ENCODE assay signal across 14 cellular contexts in the genomic region with DNA sequence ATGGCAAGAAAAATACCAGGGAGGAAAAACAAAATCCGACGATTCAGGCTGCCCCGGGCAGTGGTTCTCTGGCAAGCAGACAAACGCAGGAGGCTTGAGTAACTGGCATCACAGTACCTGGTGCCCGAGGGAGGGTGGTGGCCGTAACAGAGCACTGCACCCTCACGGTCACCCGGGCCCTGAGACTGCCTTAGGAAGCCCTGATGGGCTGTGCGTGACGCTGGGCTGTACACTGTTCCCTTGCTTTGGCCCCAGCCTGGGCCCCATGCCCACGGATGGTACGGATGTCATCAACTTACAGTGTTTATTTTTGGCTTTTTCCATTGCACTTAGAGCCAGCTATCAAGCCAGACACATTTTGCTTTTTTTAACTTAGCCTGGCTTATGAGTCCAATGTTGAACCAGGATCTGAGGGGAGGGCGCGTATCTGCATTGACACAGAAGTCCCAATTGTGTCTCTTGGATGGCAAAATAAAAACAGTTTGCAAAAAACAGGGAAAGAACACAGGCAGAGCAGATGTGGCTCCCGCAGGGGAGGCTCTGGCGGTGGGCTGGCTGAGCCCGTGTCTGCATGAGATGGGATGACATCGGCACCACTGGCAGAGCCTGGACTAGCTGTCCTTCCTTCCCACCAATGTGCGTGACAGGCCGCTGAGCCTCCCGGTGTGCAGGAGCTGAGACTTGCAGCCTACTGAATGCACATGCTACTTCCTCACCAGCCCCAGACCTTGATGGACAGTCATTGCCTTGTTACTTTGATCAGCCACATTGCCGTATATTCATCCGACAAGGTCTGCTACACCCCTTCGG.
A peak's percentile ranks its signal among the peaks of the same experiment; 100 is the strongest.
DNase-seq lines count a peak whose midpoint lies in the region; ATAC-seq and TF ChIP-seq lines count a peak whose summit lies in the region.
"Had no signal": no experiment of that assay in that cellular context is flagged by ENCODE, and none has a peak within 500 bp of the region (broad histone marks: within the 10 kb centered on the region; RNA-seq: fewer than 3 reads in every experiment).

No MANE protein-coding gene starts in this region.

- no peak overlapping the region for H3K4me3 ChIP-seq in adipocyte (ENCODE audit: low read length)
- no peak overlapping the region for H3K4me3 ChIP-seq in transverse colon

- H3K9ac ChIP-seq in adipocyte (ENCODE audit: low read length) = no peak overlapping the region

- TF ChIP-seq EP300 in transverse colon (IDR thresholded peaks at IDR 0.05; ENCODE audit: low read depth) = no peak

- H3K9me3 ChIP-seq in adipocyte (ENCODE audit: control insufficient read depth, low read length) (peaks cover 10% of the 10 kb centered on the region), transverse colon (no peaks in the 10 kb centered on the region)

- DNase-seq in Daoy (ENCODE audit: low read depth) (peak; percentile 41), adipocyte (ENCODE audit: low read depth) (peak; percentile 86), cardiac septum (ENCODE audit: low spot score) (peak; percentile 89), posterior vena cava (ENCODE audit: low spot score) (peak; percentile 88), transverse colon (no peak)
- DNase-seq in activated CD4-positive, alpha-beta T cell treated with anti-CD3 and anti-CD28 coated beads, Interleukin-2, amount 50 U/mL, for 4 hours = no peak
- DNase-seq in activated CD4-positive, alpha-beta T cell treated with anti-CD3 and anti-CD28 coated beads for 4 hours = no peak
- DNase-seq: activated CD4-positive, alpha-beta T cell treated with anti-CD3 and anti-CD28 coated beads, Interleukin-2, amount 10 ng/mL, durations not matched to agents 24 days and 14 days; AML-193; DMS53; NCI-H2227 treated with DMSO at 0.1 percent for 48 hours; stimulated activated CD4-positive, alpha-beta T cell treated with anti-CD3 and anti-CD28 coated beads, Interleukin-2, amount 100 ng/mL, for 24 hours; T-helper 17 cell had no signal

- H3K27me3 ChIP-seq in adipocyte (replicated peaks; ENCODE audit: control insufficient read depth, insufficient read depth, low read length) (peaks cover 62% of the 10 kb centered on the region), transverse colon (peaks cover 6% of the 10 kb centered on the region)

- ATAC-seq in GM21717 (IDR thresholded peaks at IDR 0.05; ENCODE audit: unreplicated experiment) = no peak
- ATAC-seq: T-helper 17 cell had no signal

- WGBS in transverse colon (ENCODE audit: low coverage in 1 of 2), 2 donors = 43 to 64% methylated on average over 5 to 24 of the region's 24 CpGs

- intact Hi-C loops in cardiac septum (cut with DNase I) (loop anchor here (5.0 kb wide), 1 partner anchor 176 kb away; no protein-coding TSS in a partner anchor), posterior vena cava (cut with DNase I) (loop anchor here in 1 of 2 donors (5.0 kb wide), 1 partner anchor 854 kb away; no protein-coding TSS in a partner anchor), transverse colon (cut with DNase I; ENCODE audit: low total_unique reads) (no loop called here)

- no peak for TF ChIP-seq POLR2A in transverse colon (IDR thresholded peaks at IDR 0.05)

- H3K36me3 ChIP-seq in adipocyte (ENCODE audit: control insufficient read depth, insufficient read depth, low read length, severe bottlenecking) = no peaks in the 10 kb centered on the region
- H3K36me3 ChIP-seq in transverse colon = no peaks in the 10 kb centered on the region

- no peak for TF ChIP-seq CTCF in transverse colon (IDR thresholded peaks at IDR 0.05)

- in situ Hi-C loops in transverse colon (cut with MboI; ENCODE audit: low pct_ligation_motif_present in 1 of 4, low pct_unique_long_range_greater_than_20kb in 1 of 4, low sequenced_read_pairs in 3 of 4) = loop anchor here in 1 of 4 donors (25.0 kb wide), 1 partner anchor 421 kb away; no protein-coding TSS in a partner anchor

- H3K4me1 ChIP-seq in adipocyte (ENCODE audit: control insufficient read depth, insufficient read depth, low read length) (peaks cover 8% of the 10 kb centered on the region), transverse colon (peaks cover 0 to 3% (median 0%) of the 10 kb centered on the region in 4 donors)

- H3K27ac ChIP-seq in transverse colon = no peak overlapping the region

Comparison
In these comparisons a context has a peak if more than half of its experiments do, and no peak if none do; other contexts are left out.
1. DNase-seq: peak in Daoy (single experiment), adipocyte (single experiment), cardiac septum (single experiment) and posterior vena cava (single experiment); none in activated CD4-positive, alpha-beta T cell treated with anti-CD3 and anti-CD28 coated beads, Interleukin-2, amount 50 U/mL, for 4 hours (0 of 2), activated CD4-positive, alpha-beta T cell treated with anti-CD3 and anti-CD28 coated beads for 4 hours (0 of 2) and transverse colon (single experiment).